ENCODE assay signal across 7 cellular contexts in the genomic region with DNA sequence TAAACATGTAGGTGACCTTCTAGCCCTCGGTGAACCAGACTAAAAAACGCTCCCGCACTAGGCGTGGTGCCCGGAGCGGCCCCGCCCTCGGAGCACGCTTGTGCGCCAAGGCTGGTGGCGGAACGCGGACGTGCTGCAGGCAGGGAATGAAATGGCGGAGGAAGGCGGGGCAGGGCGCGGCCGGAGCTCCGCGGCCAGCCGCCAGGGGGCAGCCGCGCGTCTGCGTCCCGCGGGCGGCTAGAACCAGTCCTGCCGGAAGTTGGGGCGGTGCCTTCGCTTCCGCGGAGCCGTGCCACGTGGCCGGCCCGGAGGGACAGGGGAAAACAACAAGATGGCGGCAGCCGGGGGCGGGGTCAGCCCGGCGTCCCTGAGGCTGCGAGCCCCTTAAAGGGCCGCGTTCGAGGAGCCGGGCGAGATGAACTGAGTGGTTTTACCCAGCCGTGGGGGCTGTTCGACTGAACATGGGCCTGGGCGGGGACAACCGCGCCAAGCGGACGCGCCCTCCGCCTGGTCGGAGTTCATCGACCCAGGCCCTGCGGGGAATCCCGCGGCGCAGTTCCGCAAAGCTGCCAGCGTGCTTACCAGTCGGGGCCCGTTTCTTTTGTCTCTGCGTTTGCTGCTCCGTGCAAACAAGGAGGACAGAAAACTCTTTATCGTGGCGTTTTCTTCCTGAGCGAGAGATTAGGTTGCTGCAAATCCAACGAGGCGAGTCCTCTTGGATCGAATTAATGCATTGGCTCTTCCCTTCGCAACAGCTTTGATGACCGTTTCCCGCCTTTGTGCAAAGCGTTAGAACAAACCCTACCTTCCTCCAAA.
A peak's percentile ranks its signal among the peaks of the same experiment; 100 is the strongest.
DNase-seq lines count a peak whose midpoint lies in the region; ATAC-seq, FAIRE-seq and TF ChIP-seq lines count a peak whose summit lies in the region.

No MANE protein-coding gene starts in this region.

- H3K27me3 Mint-ChIP-seq in T-helper 2 cell treated with Interferon-gamma antibody and Interleukin-4, amounts not matched to agents 5 μg/mL and 100 μg/mL, for 36 hours (ENCODE audit: low read depth): no peaks in the 10 kb centered on the region
- no peaks in the 10 kb centered on the region for H3K27me3 Mint-ChIP-seq in astrocyte (ENCODE audit: low read depth, unreplicated experiment)

- H3K4me3 ChIP-seq in astrocyte (ENCODE audit: insufficient read depth, low read depth, low read length) (peak overlapping the region; percentile 69), hepatocyte (peak overlapping the region; percentile 22)

- DNase-seq in GM18507 (ENCODE audit: extremely low spot score, insufficient read length, low read depth) (peak; percentile 91), NCI-H187 treated with DMSO at 0.1 percent for 48 hours (lab: John Stamatoyannopoulos, UW) (peak; percentile 85), astrocyte (ENCODE audit: low read depth) (peak; percentile 83), hepatocyte (ENCODE audit: low spot score) (peak; percentile 99), retina (peak; percentile 100)
- peak; percentile 100 for DNase-seq in T-helper 2 cell treated with Interferon-gamma antibody and Interleukin-4, amounts not matched to agents 5 μg/mL and 100 μg/mL, for 36 hours (ENCODE audit: low spot score)

- peaks cover 35% of the 10 kb centered on the region for H3K4me1 Mint-ChIP-seq in T-helper 2 cell treated with Interferon-gamma antibody and Interleukin-4, amounts not matched to agents 5 μg/mL and 100 μg/mL, for 36 hours (ENCODE audit: low read depth)
- peaks cover 14% of the 10 kb centered on the region for H3K4me1 Mint-ChIP-seq in astrocyte (ENCODE audit: low read depth, unreplicated experiment)

- no peaks in the 10 kb centered on the region for H3K9me3 Mint-ChIP-seq in T-helper 2 cell treated with Interferon-gamma antibody and Interleukin-4, amounts not matched to agents 5 μg/mL and 100 μg/mL, for 36 hours
- H3K9me3 Mint-ChIP-seq in astrocyte (ENCODE audit: unreplicated experiment): no peaks in the 10 kb centered on the region

- H4K20me1 ChIP-seq in astrocyte (ENCODE audit: insufficient read depth, low read length) (no peaks in the 10 kb centered on the region), hepatocyte (ENCODE audit: insufficient read depth, poor library complexity, severe bottlenecking) (no peaks in the 10 kb centered on the region)

- H3K4me1 ChIP-seq in astrocyte (ENCODE audit: insufficient read depth, low read length) (peaks cover 37% of the 10 kb centered on the region), hepatocyte (ENCODE audit: insufficient read depth) (peaks cover 40% of the 10 kb centered on the region)

- peak; percentile 77 for ATAC-seq in HG02973 (IDR thresholded peaks at IDR 0.05; ENCODE audit: unreplicated experiment)

- H3K9ac ChIP-seq in astrocyte (ENCODE audit: low read length): peak overlapping the region; percentile 96

- H3K27ac ChIP-seq in astrocyte (ENCODE audit: low read depth, low read length) (peak overlapping the region; percentile 100), hepatocyte (peak overlapping the region; percentile 98)

- peak; percentile 58 for TF ChIP-seq CTCF in astrocyte (IDR thresholded peaks at IDR 0.05; ENCODE audit: insufficient read depth, low read depth, low read length)
- peak; percentile 90 for TF ChIP-seq CTCF in hepatocyte (IDR thresholded peaks at IDR 0.05; ENCODE audit: poor library complexity)

- whole genome bisulfite sequencing in hepatocyte (ENCODE audit: low lambda C conversion rate, missing lambda C conversion rate): 1% methylated on average over 80 of the region's 80 CpGs

- H3K27me3 ChIP-seq in astrocyte (ENCODE audit: insufficient read depth, low read length): no peaks in the 10 kb centered on the region
- no peaks in the 10 kb centered on the region for H3K27me3 ChIP-seq in hepatocyte

- H3K79me2 ChIP-seq in astrocyte (ENCODE audit: insufficient read depth, low read length) (peaks cover 8% of the 10 kb centered on the region), hepatocyte (peaks cover 32% of the 10 kb centered on the region)

- H3K4me3 Mint-ChIP-seq in T-helper 2 cell treated with Interferon-gamma antibody and Interleukin-4, amounts not matched to agents 5 μg/mL and 100 μg/mL, for 36 hours: peak overlapping the region; percentile 91
- H3K4me3 Mint-ChIP-seq in astrocyte (ENCODE audit: unreplicated experiment): peak overlapping the region; percentile 84

- peak; percentile 86 for FAIRE-seq in GM18507 (lab: Jason Lieb, UNC)
- no peak for FAIRE-seq in astrocyte (lab: Jason Lieb, UNC)

- peaks cover 3% of the 10 kb centered on the region for H3K36me3 Mint-ChIP-seq in T-helper 2 cell treated with Interferon-gamma antibody and Interleukin-4, amounts not matched to agents 5 μg/mL and 100 μg/mL, for 36 hours (ENCODE audit: low read depth)
- no peaks in the 10 kb centered on the region for H3K36me3 Mint-ChIP-seq in astrocyte (ENCODE audit: low read depth, unreplicated experiment)

- H3K27ac Mint-ChIP-seq in T-helper 2 cell treated with Interferon-gamma antibody and Interleukin-4, amounts not matched to agents 5 μg/mL and 100 μg/mL, for 36 hours: peak overlapping the region; percentile 98
- peak overlapping the region; percentile 96 for H3K27ac Mint-ChIP-seq in astrocyte (ENCODE audit: unreplicated experiment)

- no peaks in the 10 kb centered on the region for H3K9me2 ChIP-seq in hepatocyte (replicated peaks; ENCODE audit: insufficient read depth)

- H3K36me3 ChIP-seq in astrocyte (ENCODE audit: insufficient read depth, low read length): no peaks in the 10 kb centered on the region
- no peaks in the 10 kb centered on the region for H3K36me3 ChIP-seq in hepatocyte (replicated peaks; ENCODE audit: insufficient read depth, low read depth)

- peak overlapping the region; percentile 95 for H3K4me2 ChIP-seq in astrocyte (ENCODE audit: low read length)
- peak overlapping the region; percentile 80 for H3K4me2 ChIP-seq in hepatocyte

- no peaks in the 10 kb centered on the region for H3K9me3 ChIP-seq in astrocyte (ENCODE audit: insufficient read depth, low read depth, low read length)
- H3K9me3 ChIP-seq in hepatocyte (ENCODE audit: low read depth): no peaks in the 10 kb centered on the region

- H2AFZ ChIP-seq in astrocyte (ENCODE audit: low read depth, low read length) (peak overlapping the region; percentile 77), hepatocyte (peak overlapping the region; percentile 18)

Comparison
In these comparisons a context has a peak if more than half of its experiments do, and no peak if none do; other contexts are left out.
1. Peak in every context shown above with its lines: DNase-seq, ATAC-seq, H3K4me3 ChIP-seq and H3K27ac ChIP-seq.